7 cellular contexts compared by ENCODE assay signal in genomic region chr1:14790967-14791366, GRCh38.
"Had no signal": no experiment of that assay in that cellular context is flagged by ENCODE, and none has a peak within 500 bp of the region (broad histone marks: within the 10 kb centered on the region; RNA-seq: fewer than 3 reads in every experiment).

No MANE protein-coding gene starts in this region.

- H3K9ac ChIP-seq: GM23248 had no signal

- H3K27ac ChIP-seq: GM23248 had no signal

- FAIRE-seq: HTR-8/SVneo had no signal

- H2AFZ ChIP-seq: GM23248 had no signal

- DNase-seq: GM23248, GOT3, H7, HCEC 1CT, IMR-90, KBM-7 had no signal

- H3K4me3 ChIP-seq: GM23248 had no signal
